ENCODE assay signal across 8 cellular contexts in genomic region chr19:47601180-47601904, GRCh38. TPM values are rescaled to one million over a fixed set of nuclear protein-coding genes. Genes with fewer than 3 reads are reported as not detected.
DNase-seq lines count a peak whose midpoint lies in the region; ATAC-seq and TF ChIP-seq lines count a peak whose summit lies in the region.

No MANE protein-coding gene starts in this region.

- intact Hi-C loops in PC-3 (cut with micrococcal nuclease), result loop anchor here (2.0 to 10.0 kb wide), 2 partner anchors 57 to 63 kb away; no protein-coding TSS in a partner anchor

- no peaks in the 10 kb centered on the region for H4K20me1 ChIP-seq in PC-3 (ENCODE audit: low read length)
- H4K20me1 ChIP-seq in osteoblast (ENCODE audit: insufficient read depth, low read length), result no peaks in the 10 kb centered on the region

- POLR2A ChIA-PET in PC-3 (lab: Charles Lee; ENCODE audit: unreplicated experiment), result interaction anchor here (0.6 kb wide), 1 partner anchor 115 kb away, joined by 3 read pairs; no protein-coding TSS in a partner anchor

- no peaks in the 10 kb centered on the region for H3K79me2 ChIP-seq in PC-3 (ENCODE audit: low read length)
- no peaks in the 10 kb centered on the region for H3K79me2 ChIP-seq in osteoblast (ENCODE audit: insufficient read depth, low read length)

- peak; percentile 72 for DNase-seq in DMS53 (lab: John Stamatoyannopoulos, UW)
- peak; percentile 53 for DNase-seq in PC-3
- DNase-seq in epithelial cell of proximal tubule (ENCODE audit: low read depth), result no peak
- DNase-seq in osteoblast (ENCODE audit: insufficient read length, low spot score, missing footprints), result peak; percentile 66
- DNase-seq in NCI-H526 treated with DMSO at 0.1 percent for 48 hours (lab: John Stamatoyannopoulos, UW), result no peak
- DNase-seq in stimulated activated naive CD4-positive, alpha-beta T cell (lab: John Stamatoyannopoulos, UW), result no peak
- DNase-seq in SHP77 (lab: John Stamatoyannopoulos, UW), result no peak
- no peak for DNase-seq in Ammon's horn (ENCODE audit: low spot score)

- no peaks in the 10 kb centered on the region for H3K36me3 ChIP-seq in PC-3 (ENCODE audit: low read depth, low read length)
- no peaks in the 10 kb centered on the region for H3K36me3 ChIP-seq in osteoblast (ENCODE audit: insufficient read depth, low read length)

- peak overlapping the region; percentile 59; the same call in 1 of the 2 replicates for H3K27ac ChIP-seq in PC-3 (ENCODE audit: low read length)
- no peak overlapping the region for H3K27ac ChIP-seq in osteoblast (ENCODE audit: low read depth, low read length)

- H3K9ac ChIP-seq in PC-3 (ENCODE audit: low read length), result peak overlapping the region; percentile 82

- H3K4me3 ChIP-seq in PC-3 (ENCODE audit: low read length), result peak overlapping the region; percentile 75
- peak overlapping the region; percentile 77 for H3K4me3 ChIP-seq in epithelial cell of proximal tubule (ENCODE audit: low read depth, low read length)
- peak overlapping the region; percentile 78 for H3K4me3 ChIP-seq in osteoblast (ENCODE audit: insufficient read depth, low read length)

- no TSS peak for BruUV-seq in PC-3 (replicated peaks; lab: Mats Ljungman, UMichigan)

- peak overlapping the region; percentile 81 for H3K4me2 ChIP-seq in PC-3 (ENCODE audit: low read length)
- peak overlapping the region; percentile 90 for H3K4me2 ChIP-seq in osteoblast (ENCODE audit: insufficient read depth, low read length)

- ATAC-seq in PC-3, result no peak

- TF ChIP-seq CTCF in PC-3 (conservative IDR thresholded peaks at IDR 0.05; ENCODE audit: low read depth, low read length) (no peak), epithelial cell of proximal tubule (conservative IDR thresholded peaks at IDR 0.05; ENCODE audit: low read depth, low read length) (no peak), osteoblast (IDR thresholded peaks at IDR 0.05; ENCODE audit: extremely low read depth, low read depth, low read length) (no peak)

- CTCF ChIA-PET in PC-3 (lab: Charles Lee), result interaction anchor here (2.1 kb wide), 1 partner anchor 86 kb away, joined by 8 read pairs; the partner anchor contains the start of gene NAPA

- H2AFZ ChIP-seq in PC-3 (ENCODE audit: low read length), result no peak overlapping the region
- peak overlapping the region; percentile 76 for H2AFZ ChIP-seq in osteoblast (ENCODE audit: low read length)

- H3K9me2 ChIP-seq in PC-3 (replicated peaks; ENCODE audit: low read length), result no peaks in the 10 kb centered on the region

- H3K27me3 ChIP-seq in PC-3 (ENCODE audit: low read length), result no peaks in the 10 kb centered on the region
- H3K27me3 ChIP-seq in osteoblast (ENCODE audit: insufficient read depth, low read length), result no peaks in the 10 kb centered on the region

- no peaks in the 10 kb centered on the region for H3K9me3 ChIP-seq in PC-3 (ENCODE audit: low read length)
- no peaks in the 10 kb centered on the region for H3K9me3 ChIP-seq in osteoblast (ENCODE audit: low read depth, low read length)

- peaks cover 6% of the 10 kb centered on the region for H3F3A ChIP-seq in PC-3 (ENCODE audit: low read length, unreplicated experiment)

- H3K4me1 ChIP-seq in PC-3 (ENCODE audit: insufficient read depth, low read length) (peaks cover 24% of the 10 kb centered on the region), osteoblast (ENCODE audit: insufficient read depth, low read length) (peaks cover 14% of the 10 kb centered on the region)

RNA-seq across cellular contexts. Expression of gene BICRA, which starts 7.6 kb away (rescaled TPM):
- 1.2 and 2.4 TPM in 2 replicates for total RNA-seq in PC-3 (2014; rRNA removed)
- total RNA-seq in epithelial cell of proximal tubule, result 2.1 and 2.7 TPM in 2 replicates
- total RNA-seq in osteoblast, result 3.8 and 4.7 TPM in 2 replicates

RNA-seq across cellular contexts. Expression of gene ZNF541, which starts 28.4 kb away (rescaled TPM):
- total RNA-seq in PC-3 (2014; rRNA removed) (not detected in 2 replicates), epithelial cell of proximal tubule (not detected in 2 replicates), osteoblast (under 0.01 TPM in 2 replicates)

Comparison
In these comparisons a context has a peak if more than half of its experiments do, and no peak if none do; other contexts are left out.
1. DNase-seq: peak in DMS53 (single experiment), PC-3 (single experiment) and osteoblast (single experiment); none in epithelial cell of proximal tubule (single experiment), NCI-H526 treated with DMSO at 0.1 percent for 48 hours (single experiment), stimulated activated naive CD4-positive, alpha-beta T cell (0 of 6), SHP77 (0 of 2) and Ammon's horn (single experiment).
2. Peak in every context shown above with its lines, with median percentiles within 50 percentile points of each other: H3K4me3 ChIP-seq.